Comparison of ENCODE assay signal across 21 cellular contexts in the genomic region with DNA sequence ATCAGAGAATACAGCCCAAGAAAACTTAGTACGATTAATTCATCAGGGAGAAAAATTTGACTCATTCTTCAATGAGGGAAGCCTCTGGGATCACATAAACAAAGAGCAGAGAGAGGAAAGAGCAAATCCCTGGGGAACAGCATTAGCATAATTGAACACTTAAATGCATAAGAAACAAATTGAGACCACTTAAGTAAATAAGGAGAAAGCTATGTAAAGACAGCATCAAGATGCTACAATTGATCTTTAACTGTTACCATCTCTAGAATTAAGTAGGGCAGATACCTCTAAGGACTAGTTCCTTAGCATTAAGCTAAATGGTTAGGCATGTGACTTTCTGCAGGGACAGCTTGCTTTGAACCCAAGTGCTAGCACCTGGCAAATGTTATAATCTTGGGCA.
DNase-seq lines count a peak whose midpoint lies in the region; TF ChIP-seq lines count a peak whose summit lies in the region.
"Had no signal": no experiment of that assay in that cellular context is flagged by ENCODE, and none has a peak within 500 bp of the region (broad histone marks: within the 10 kb centered on the region; RNA-seq: fewer than 3 reads in every experiment).

No MANE protein-coding gene starts in this region.

- TF ChIP-seq POLR2A in testis (IDR thresholded peaks at IDR 0.05): no peak

- intact Hi-C loops in testis (cut with DNase I; ENCODE audit: low total_unique reads): no loop called here

- DNase-seq in DMS53 (lab: John Stamatoyannopoulos, UW) (peak; percentile 20), DMS53 treated with DMSO at 0.1 percent for 48 hours (lab: John Stamatoyannopoulos, UW; ENCODE audit: unreplicated experiment) (no peak), NCI-H1436 (lab: John Stamatoyannopoulos, UW) (peak; percentile 90), SK-N-DZ (ENCODE audit: low spot score) (peak; percentile 20), occipital lobe (lab: John Stamatoyannopoulos, UW) (no peak), testis (no peak), substantia nigra (lab: John Stamatoyannopoulos, UW) (no peak)
- DNase-seq: activated CD4-positive, alpha-beta T cell treated with anti-CD3 and anti-CD28 coated beads, Interleukin-2, amount 50 U/mL, for 1 hour; central memory CD4-positive, alpha-beta T cell; heart left ventricle; Kasumi-1; left colon; NCI-H2171; nucleus accumbens; PC-3; small intestine; T1000 had no signal

- TF ChIP-seq CTCF in testis (IDR thresholded peaks at IDR 0.05): no peak

- WGBS in testis, 2 donors: 56 to 60% methylated on average over 1 of the region's 1 CpG

- no peak overlapping the region for H3K9ac ChIP-seq in iPS-20b (ENCODE audit: low read depth, low read length)

- no peaks in the 10 kb centered on the region for H3K9me3 ChIP-seq in iPS-20b (ENCODE audit: insufficient read depth, low read depth, low read length)
- H3K9me3 ChIP-seq in testis: no peaks in the 10 kb centered on the region
- H3K9me3 ChIP-seq: HAP-1, heart left ventricle, suprapubic skin had no signal

- H3K4me3 ChIP-seq in iPS-20b (ENCODE audit: low read length) (peak overlapping the region; percentile 17; the same call in 1 of the 2 replicates), testis (no peak overlapping the region)
- H3K4me3 ChIP-seq: GM12878, HAP-1, heart left ventricle, suprapubic skin had no signal

- no peaks in the 10 kb centered on the region for H3K27me3 ChIP-seq in iPS-20b (ENCODE audit: insufficient read depth, low read length)
- H3K27me3 ChIP-seq in testis: no peaks in the 10 kb centered on the region
- H3K27me3 ChIP-seq: heart left ventricle, suprapubic skin had no signal

- H3K27ac ChIP-seq in iPS-20b (ENCODE audit: low read length): no peak overlapping the region
- no peak overlapping the region for H3K27ac ChIP-seq in testis
- H3K27ac ChIP-seq in substantia nigra (ENCODE audit: low read depth, low read length, poor library complexity, severe bottlenecking): no peak overlapping the region
- H3K27ac ChIP-seq: heart left ventricle, suprapubic skin had no signal

- peaks cover 10% of the 10 kb centered on the region; the same call in 1 of the 2 replicates for H3K4me1 ChIP-seq in iPS-20b (ENCODE audit: insufficient read depth, low read length)
- H3K4me1 ChIP-seq in testis: no peaks in the 10 kb centered on the region
- H3K4me1 ChIP-seq: HAP-1, heart left ventricle, suprapubic skin had no signal

- no peaks in the 10 kb centered on the region for H3K36me3 ChIP-seq in iPS-20b (ENCODE audit: insufficient read depth, low read depth, low read length)
- no peaks in the 10 kb centered on the region for H3K36me3 ChIP-seq in testis (ENCODE audit: low read depth, missing control alignments)
- H3K36me3 ChIP-seq: HAP-1, heart left ventricle, suprapubic skin had no signal

Comparison
In these comparisons a context has a peak if more than half of its experiments do, and no peak if none do; other contexts are left out.
1. DNase-seq: peak in DMS53 (single experiment), NCI-H1436 (single experiment) and SK-N-DZ (single experiment); none in DMS53 treated with DMSO at 0.1 percent for 48 hours (single experiment), occipital lobe (single experiment), testis (single experiment) and substantia nigra (0 of 49).